In genomic region chr19:30086916-30087315, GRCh38 we compare ENCODE assay signal across 31 cellular contexts.
"Had no signal": no experiment of that assay in that cellular context is flagged by ENCODE, and none has a peak within 500 bp of the region (broad histone marks: within the 10 kb centered on the region; RNA-seq: fewer than 3 reads in every experiment).

No MANE protein-coding gene starts in this region.

- H3K4me1 Mint-ChIP-seq: immature natural killer cell, memory B cell, naive B cell had no signal

- H3K27me3 ChIP-seq: ovary, right lobe of liver, transverse colon, upper lobe of right lung, uterus had no signal

- H3K27ac ChIP-seq: esophagus squamous epithelium, left ventricle myocardium inferior, ovary, right lobe of liver, suprapubic skin, transverse colon, upper lobe of right lung, uterus had no signal

- H3K4me1 ChIP-seq: esophagus squamous epithelium, right lobe of liver, suprapubic skin, transverse colon, upper lobe of right lung, uterus had no signal

- ATAC-seq: effector memory CD8-positive, alpha-beta T cell; left colon; mucosa of descending colon; right lobe of liver; stimulated activated naive CD8-positive, alpha-beta T cell treated with anti-CD3 and anti-CD28 coated beads, Interleukin-15, amount 100 ng/mL, for 72 hours; upper lobe of right lung had no signal

- H3K36me3 Mint-ChIP-seq: immature natural killer cell, memory B cell, mesothelial cell of epicardium, naive B cell had no signal

- H3K9me3 ChIP-seq: esophagus squamous epithelium, left ventricle myocardium inferior, mucosa of descending colon, ovary, right lobe of liver, suprapubic skin, transverse colon, upper lobe of right lung, uterus had no signal

- H3K36me3 ChIP-seq: esophagus squamous epithelium, left ventricle myocardium inferior, ovary, right lobe of liver, suprapubic skin, transverse colon, upper lobe of right lung, uterus had no signal

- H3K4me3 ChIP-seq: esophagus squamous epithelium, left ventricle myocardium inferior, lung, mucosa of descending colon, ovary, right lobe of liver, suprapubic skin, transverse colon, upper lobe of right lung, uterus had no signal

- H3K27ac Mint-ChIP-seq: effector memory CD8-positive, alpha-beta T cell; immature natural killer cell; memory B cell; mesothelial cell of epicardium; naive B cell; nephron had no signal

- DNase-seq: cortex of kidney; effector memory CD8-positive, alpha-beta T cell; erythroblast; esophagus squamous epithelium; foreskin melanocyte; glutamatergic neuron; immature natural killer cell; islet precursor cell; kidney glomerular epithelial cell; left colon; left ventricle myocardium inferior; naive B cell; ovary; retina; small intestine; stimulated activated CD4-positive, alpha-beta T cell treated with anti-CD3 and anti-CD28 coated beads, Interleukin-12 subunit alpha, Interleukin-12 subunit beta, amount 100 ng/mL, for 4 hours; stimulated activated CD4-positive, alpha-beta T cell treated with anti-CD3 and anti-CD28 coated beads, Interleukin-1b, Interleukin-23, amount 100 ng/mL, for 48 hours; stimulated activated CD4-positive, alpha-beta T cell treated with anti-CD3 and anti-CD28 coated beads, Interleukin-4, amount 100 ng/mL, for 1 hour; stimulated activated CD8-positive, alpha-beta memory T cell treated with anti-CD3 and anti-CD28 coated beads, Interleukin-4, amount 100 ng/mL, for 48 hours; stimulated activated naive CD4-positive, alpha-beta T cell; stimulated activated naive CD8-positive, alpha-beta T cell treated with anti-CD3 and anti-CD28 coated beads, Interleukin-15, amount 100 ng/mL, for 72 hours; transverse colon; uterus had no signal

- H3K9me3 Mint-ChIP-seq: effector memory CD8-positive, alpha-beta T cell; immature natural killer cell; mesothelial cell of epicardium; nephron; stimulated activated naive CD8-positive, alpha-beta T cell treated with anti-CD3 and anti-CD28 coated beads, Interleukin-15, amount 100 ng/mL, for 72 hours had no signal

- H3K4me3 Mint-ChIP-seq: effector memory CD8-positive, alpha-beta T cell; immature natural killer cell; memory B cell; mesothelial cell of epicardium; naive B cell; nephron; stimulated activated naive CD8-positive, alpha-beta T cell treated with anti-CD3 and anti-CD28 coated beads, Interleukin-15, amount 100 ng/mL, for 72 hours had no signal
